1 cellular context compared by ENCODE assay signal in the genomic region with DNA sequence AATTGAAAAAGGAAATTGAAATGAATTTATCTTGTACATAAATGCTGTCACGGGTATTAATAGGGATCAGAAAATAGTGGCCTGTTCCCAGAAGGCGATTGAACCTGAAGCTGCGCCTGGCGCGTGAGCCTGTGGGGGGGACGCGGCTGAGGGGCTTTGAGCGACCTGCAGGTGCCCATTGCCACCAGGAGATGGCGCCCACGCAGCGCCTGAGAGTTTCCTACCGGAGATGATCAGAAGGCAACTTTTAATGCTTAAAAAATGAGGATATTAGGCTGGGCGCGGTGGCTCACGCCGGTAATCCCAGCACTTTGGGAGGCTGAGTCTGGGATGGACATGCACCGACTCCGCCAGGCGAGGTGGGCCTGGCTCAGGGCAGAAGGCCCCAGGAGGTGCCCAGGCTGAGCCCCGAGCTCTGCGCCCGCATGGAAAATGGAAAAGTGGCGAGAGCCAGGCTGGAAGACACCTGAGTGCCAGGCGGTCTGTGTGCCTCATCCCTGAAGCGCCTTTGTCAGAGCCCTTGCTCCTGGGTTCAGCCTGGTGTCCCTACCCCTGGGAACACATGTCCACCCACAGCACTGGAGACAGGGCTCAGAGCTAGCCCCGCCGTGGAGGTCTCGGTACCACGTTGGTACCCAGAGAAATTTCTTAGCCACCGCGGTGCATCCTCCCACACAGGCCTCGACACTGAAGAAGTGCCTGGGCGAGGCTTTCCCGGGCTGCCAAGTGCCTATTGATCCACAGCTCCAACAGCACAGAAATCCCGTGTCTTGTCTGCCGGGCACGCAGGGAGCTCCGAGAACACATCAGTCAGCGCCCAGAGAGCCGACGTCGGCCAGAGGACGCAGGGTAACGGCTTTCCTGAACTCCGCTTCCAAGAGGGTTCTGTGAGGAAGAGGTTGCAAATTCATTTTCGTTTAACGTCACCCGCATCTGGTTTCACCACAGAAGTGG.
TF ChIP-seq lines count a peak whose summit lies in the region.

No MANE protein-coding gene starts in this region.

TF ChIP-seq in GM12878, 131 proteins besides CTCF, POLR2A, EP300 and RAD21 (continued from another document):
- no peak for TF ChIP-seq ETV6 (conservative IDR thresholded peaks at IDR 0.05 in 1 of 2, IDR thresholded peaks at IDR 0.05 in 1 of 2; ENCODE audit: borderline replicate concordance in 1 of 2, low read depth in 1 of 2)
- no peak for TF ChIP-seq POLR2AphosphoS5 (IDR thresholded peaks at IDR 0.05; ENCODE audit: low read length)
- no peak for TF ChIP-seq CREB1 (IDR thresholded peaks at IDR 0.05; ENCODE audit: low read depth)
- TF ChIP-seq SMC3 (IDR thresholded peaks at IDR 0.05; ENCODE audit: borderline replicate concordance, low read length): peak; percentile 53; the same call in 1 of the 2 replicates
- TF ChIP-seq NR2C2 (IDR thresholded peaks at IDR 0.05; ENCODE audit: borderline replicate concordance, control insufficient read depth, insufficient read length, low read depth): no peak
